Comparison of ENCODE assay signal across 23 cellular contexts in genomic region chr2:204225633-204226032, GRCh38.
A peak's percentile ranks its signal among the peaks of the same experiment; 100 is the strongest.
DNase-seq lines count a peak whose midpoint lies in the region; ATAC-seq lines count a peak whose summit lies in the region.
"Had no signal": no experiment of that assay in that cellular context is flagged by ENCODE, and none has a peak within 500 bp of the region (broad histone marks: within the 10 kb centered on the region; RNA-seq: fewer than 3 reads in every experiment).

No MANE protein-coding gene starts in this region.

- DNase-seq in DMS153 (lab: John Stamatoyannopoulos, UW) = peak; percentile 12
- DNase-seq in DMS153 treated with DMSO at 0.1 percent for 48 hours (lab: John Stamatoyannopoulos, UW; ENCODE audit: unreplicated experiment) = no peak
- DNase-seq in NCI-H510A treated with DMSO at 0.1 percent for 48 hours (lab: John Stamatoyannopoulos, UW) = peak; percentile 13
- DNase-seq in NCI-H510A (lab: John Stamatoyannopoulos, UW) = no peak
- peak; percentile 32 to 46 for DNase-seq in NCI-H526 (lab: John Stamatoyannopoulos, UW)
- no peak for DNase-seq in left colon
- DNase-seq: 8988T; ACHN; BE2C; Calu3; CD8-positive, alpha-beta memory T cell; DMS79 treated with DMSO at 0.1 percent for 48 hours; GF-D8; HCEC 1CT; Karpas-422; NCI-H1694; NCI-H2029 treated with DMSO at 0.1 percent for 48 hours; NCI-H446 treated with DMSO at 0.1 percent for 48 hours; Peyer's patch; SHP77 treated with DMSO at 0.1 percent for 48 hours had no signal

- ATAC-seq in left colon = peak; percentile 87
- ATAC-seq in HG02678 (IDR thresholded peaks at IDR 0.05; ENCODE audit: unreplicated experiment) = no peak
- ATAC-seq in GM18907 (IDR thresholded peaks at IDR 0.05; ENCODE audit: unreplicated experiment) = no peak
- ATAC-seq: HepG2 had no signal

- intact Hi-C loops in left colon (cut with DNase I, micrococcal nuclease) = no loop called here

Comparison
In these comparisons a context has a peak if more than half of its experiments do, and no peak if none do; other contexts are left out.
1. DNase-seq: peak in DMS153 (single experiment), NCI-H510A treated with DMSO at 0.1 percent for 48 hours (single experiment) and NCI-H526 (2 of 2); none in DMS153 treated with DMSO at 0.1 percent for 48 hours (single experiment), NCI-H510A (single experiment) and left colon (0 of 2).